In genomic region chr3:5122741-5123706, GRCh38 we compare ENCODE assay signal across 8 cellular contexts. TPM values are rescaled to one million over a fixed set of nuclear protein-coding genes. Genes with fewer than 3 reads are reported as not detected.
DNase-seq lines count a peak whose midpoint lies in the region; ATAC-seq and TF ChIP-seq lines count a peak whose summit lies in the region.

No MANE protein-coding gene starts in this region.

- TF ChIP-seq CTCF in left ventricle myocardium inferior (IDR thresholded peaks at IDR 0.05; ENCODE audit: borderline replicate concordance): no peak

- H4K12ac ChIP-seq in trophoblast cell (ENCODE audit: low read depth, low read length): peak overlapping the region; percentile 92

- H3K4me2 ChIP-seq in trophoblast cell (ENCODE audit: low read length): peak overlapping the region; percentile 63

- peaks cover 14% of the 10 kb centered on the region for H3K79me2 ChIP-seq in trophoblast cell (ENCODE audit: control insufficient read depth, insufficient read depth, low read length, poor library complexity)

- peak overlapping the region; percentile 90 for H2BK5ac ChIP-seq in trophoblast cell (ENCODE audit: low read depth, low read length, poor library complexity)

- intact Hi-C loops in left ventricle myocardium inferior (cut with micrococcal nuclease): no loop called here

- no peaks in the 10 kb centered on the region for H3K27me3 ChIP-seq in left ventricle myocardium inferior (ENCODE audit: low read depth)
- H3K27me3 ChIP-seq in trophoblast cell (ENCODE audit: insufficient read depth, low read length): no peaks in the 10 kb centered on the region

- H3K18ac ChIP-seq in trophoblast cell (ENCODE audit: low read length): peak overlapping the region; percentile 99

- H3K27ac ChIP-seq in angular gyrus (ENCODE audit: low read depth, low read length) (peak overlapping the region; percentile 82), left ventricle myocardium inferior (replicated peaks) (peak overlapping the region; percentile 95), trophoblast cell (ENCODE audit: low read depth, low read length) (peak overlapping the region; percentile 73)

- H2BK12ac ChIP-seq in trophoblast cell (ENCODE audit: low read length): peak overlapping the region; percentile 35

- peak overlapping the region; percentile 85 for H2AFZ ChIP-seq in trophoblast cell (ENCODE audit: insufficient read depth, low read length, poor library complexity)

- no peaks in the 10 kb centered on the region for H3K9me3 ChIP-seq in left ventricle myocardium inferior (replicated peaks)
- H3K9me3 ChIP-seq in trophoblast cell (ENCODE audit: insufficient read depth, low read depth, low read length): no peaks in the 10 kb centered on the region

- peak overlapping the region; percentile 100 for H3K4ac ChIP-seq in trophoblast cell (ENCODE audit: low read depth, low read length)

- peaks cover 7% of the 10 kb centered on the region for H3K79me1 ChIP-seq in trophoblast cell (ENCODE audit: low read length)

- H3K4me1 ChIP-seq in left ventricle myocardium inferior: peaks cover 56% of the 10 kb centered on the region
- H3K4me1 ChIP-seq in trophoblast cell (ENCODE audit: control insufficient read depth in 1 of 2, insufficient read depth in 2 of 2, low read length in 2 of 2): no peaks in the 10 kb centered on the region

- no peak overlapping the region for H3K23ac ChIP-seq in trophoblast cell (ENCODE audit: low read length)

- peak overlapping the region; percentile 97 for H3K14ac ChIP-seq in trophoblast cell (ENCODE audit: low read length)

- H2AK5ac ChIP-seq in trophoblast cell (ENCODE audit: low read length): peak overlapping the region; percentile 89

- H4K91ac ChIP-seq in trophoblast cell (ENCODE audit: low read depth, low read length): peak overlapping the region; percentile 93

- DNase-seq in activated gamma-delta T cell treated with Interleukin-2 at 50 U/mL for 16 hours (peak; percentile 22), activated gamma-delta T cell (lab: John Stamatoyannopoulos, UW) (no peak), RKO (ENCODE audit: low spot score) (peak; percentile 83), left ventricle myocardium inferior (peak; percentile 19), trophoblast cell (peak; percentile 84 to 96), NCI-H510A (lab: John Stamatoyannopoulos, UW) (no peak)

- H3K4me3 ChIP-seq in left ventricle myocardium inferior (peak overlapping the region; percentile 100), trophoblast cell (ENCODE audit: low read depth, low read length) (peak overlapping the region; percentile 98)

- peak overlapping the region; percentile 94 for H3K9ac ChIP-seq in trophoblast cell (ENCODE audit: low read length)

- H3K36me3 ChIP-seq in left ventricle myocardium inferior (no peaks in the 10 kb centered on the region), trophoblast cell (ENCODE audit: control insufficient read depth in 1 of 2, insufficient read depth in 2 of 2, low read length in 2 of 2) (no peaks in the 10 kb centered on the region)

- peak overlapping the region; percentile 99 for H4K8ac ChIP-seq in trophoblast cell (ENCODE audit: low read depth, low read length)

- 100% methylated on average over 3 of the region's 31 CpGs for WGBS in trophoblast cell (ENCODE audit: extremely low coverage, insufficient coverage, insufficient read length)

- H2BK120ac ChIP-seq in trophoblast cell (ENCODE audit: insufficient read depth, low read length, poor library complexity): peak overlapping the region; percentile 85

- ATAC-seq in HG03025 (IDR thresholded peaks at IDR 0.05; ENCODE audit: low FRiP score, unreplicated experiment): peak; percentile 26

RNA-seq across cellular contexts. Expression of gene ARL8B, which starts 0.9 kb away (rescaled TPM):
- 66.7 TPM for total RNA-seq in left ventricle myocardium inferior
- polyA plus RNA-seq in trophoblast cell (2013): 143 and 168 TPM in 2 replicates

Comparison
In these comparisons a context has a peak if more than half of its experiments do, and no peak if none do; other contexts are left out.
1. DNase-seq: peak in activated gamma-delta T cell treated with Interleukin-2 at 50 U/mL for 16 hours (single experiment), RKO (single experiment), left ventricle myocardium inferior (single experiment) and trophoblast cell (2 of 2); none in activated gamma-delta T cell (single experiment) and NCI-H510A (single experiment).
2. Peak in every context shown above with its lines, with median percentiles within 50 percentile points of each other: H3K27ac ChIP-seq.